In the genomic region with DNA sequence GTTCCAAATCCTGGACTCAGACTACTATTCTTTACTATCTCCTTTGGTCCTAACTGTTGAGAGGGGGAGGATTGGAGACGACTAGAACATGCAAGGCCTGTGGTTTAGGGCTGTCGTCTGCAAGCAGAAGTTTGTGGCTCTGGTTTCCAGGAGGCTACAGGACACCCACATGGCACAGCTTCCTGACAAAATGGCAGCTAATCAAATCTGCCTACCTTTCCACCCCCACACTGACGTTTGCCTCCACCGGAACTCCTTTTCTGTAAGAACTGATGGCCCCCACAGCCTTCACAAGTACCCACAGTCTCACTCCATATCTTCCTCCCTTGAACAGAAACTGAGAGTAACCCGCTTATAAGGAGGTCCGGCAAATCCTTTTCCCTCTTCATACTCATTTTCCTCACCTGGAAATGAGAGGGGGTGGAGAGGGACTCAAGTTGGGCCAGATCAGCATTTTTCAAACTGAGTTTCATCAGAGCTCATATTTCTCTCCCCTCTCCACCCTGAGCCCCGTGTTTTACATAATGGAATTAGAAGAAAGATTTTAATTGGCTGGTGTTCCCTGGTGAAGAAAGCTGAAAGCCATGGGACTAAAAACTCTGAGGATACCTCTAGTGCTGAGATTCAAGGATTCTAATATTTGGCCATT, we compare ENCODE assay signal across 10 cellular contexts. TPM values are rescaled to one million over a fixed set of nuclear protein-coding genes. Genes with fewer than 3 reads are reported as not detected.
DNase-seq lines count a peak whose midpoint lies in the region; ATAC-seq, FAIRE-seq and TF ChIP-seq lines count a peak whose summit lies in the region.
"Had no signal": no experiment of that assay in that cellular context is flagged by ENCODE, and none has a peak within 500 bp of the region (broad histone marks: within the 10 kb centered on the region; RNA-seq: fewer than 3 reads in every experiment).

No MANE protein-coding gene starts in this region.

- no peaks in the 10 kb centered on the region; a peak in 1 of 5 replicates for H3K27me3 ChIP-seq in HepG2 (ENCODE audit: control insufficient read depth in 1 of 2, insufficient read depth in 2 of 2, low read length in 2 of 2)
- H3K27me3 ChIP-seq in right lobe of liver: no peaks in the 10 kb centered on the region
- H3K27me3 ChIP-seq in upper lobe of right lung: no peaks in the 10 kb centered on the region
- H3K27me3 ChIP-seq in left ventricle myocardium inferior (ENCODE audit: low read depth): no peaks in the 10 kb centered on the region

- H3K4me1 Mint-ChIP-seq in activated T-cell treated with anti-CD3 and anti-CD28 coated beads, Interleukin-2, amount 50 U/mL, for 4 hours (ENCODE audit: low read depth): peaks cover 30% of the 10 kb centered on the region
- peaks cover 13 to 47% (median 33%) of the 10 kb centered on the region in 4 donors for H3K4me1 Mint-ChIP-seq in naive thymus-derived CD8-positive, alpha-beta T cell

- peaks cover 35% of the 10 kb centered on the region for H3K4me1 ChIP-seq in HepG2 (ENCODE audit: insufficient read depth, low read length)
- H3K4me1 ChIP-seq in right lobe of liver: peaks cover 0 to 28% (median 6%) of the 10 kb centered on the region in 4 donors
- H3K4me1 ChIP-seq in upper lobe of right lung: peaks cover 21% of the 10 kb centered on the region
- peaks cover 59% of the 10 kb centered on the region for H3K4me1 ChIP-seq in left ventricle myocardium inferior

- in situ Hi-C loops in HepG2 (cut with HindIII; ENCODE audit: extremely low pct_ligation_motif_present, low pct_unique_long_range_greater_than_20kb): no loop called here

- no peak overlapping the region for H3K27ac ChIP-seq in HepG2 (ENCODE audit: extremely low read length, insufficient read depth, low read length)
- no peak overlapping the region for H3K27ac ChIP-seq in right lobe of liver
- no peak overlapping the region for H3K27ac ChIP-seq in upper lobe of right lung
- H3K27ac ChIP-seq in left ventricle myocardium inferior (replicated peaks): no peak overlapping the region

- DNase-seq in HepG2 (ENCODE audit: low spot score) (no peak), right lobe of liver (no peak), upper lobe of right lung (no peak), left ventricle myocardium inferior (no peak), middle frontal gyrus (ENCODE audit: extremely low spot score, low spot score) (no peak)
- DNase-seq in activated T-cell treated with anti-CD3 and anti-CD28 coated beads, Interleukin-2, amount 50 U/mL, for 4 hours: peak; percentile 9
- peak in 7 of 10 donors; percentile 11 to 62 (median 46) for DNase-seq in naive thymus-derived CD8-positive, alpha-beta T cell

- peaks cover 11% of the 10 kb centered on the region for H3K36me3 Mint-ChIP-seq in activated T-cell treated with anti-CD3 and anti-CD28 coated beads, Interleukin-2, amount 50 U/mL, for 4 hours (ENCODE audit: insufficient read depth)
- H3K36me3 Mint-ChIP-seq in naive thymus-derived CD8-positive, alpha-beta T cell: peaks cover 0 to 20% (median 14%) of the 10 kb centered on the region in 3 donors

- intact Hi-C loops in HepG2 (cut with micrococcal nuclease; ENCODE audit: unreplicated experiment) (no loop called here), right lobe of liver (cut with DNase I) (no loop called here), upper lobe of right lung (cut with DNase I) (no loop called here), left ventricle myocardium inferior (cut with micrococcal nuclease) (no loop called here)

- ATAC-seq in HepG2 (no peak), right lobe of liver (no peak), upper lobe of right lung (peak; percentile 68), GM21825 (IDR thresholded peaks at IDR 0.05; ENCODE audit: unreplicated experiment) (no peak)
- no peak for ATAC-seq in activated T-cell treated with anti-CD3 and anti-CD28 coated beads, Interleukin-2, amount 50 U/mL, for 4 hours
- peak; percentile 35 to 80 for ATAC-seq in naive thymus-derived CD8-positive, alpha-beta T cell

- no peak overlapping the region for H3K9ac ChIP-seq in HepG2 (ENCODE audit: insufficient read depth, low read depth, low read length)

- H2AFZ ChIP-seq in HepG2 (ENCODE audit: low read length): no peak overlapping the region

- 88% methylated on average over 7 of the region's 7 CpGs for WGBS in HepG2 (ENCODE audit: low lambda C conversion rate)
- WGBS in right lobe of liver (ENCODE audit: insufficient coverage, low coverage, low lambda C conversion rate, missing lambda C conversion rate): 59% methylated on average over 3 of the region's 7 CpGs

- BruUV-seq in HepG2 (replicated peaks; lab: Mats Ljungman, UMichigan): no TSS peak

- no peaks in the 10 kb centered on the region for H3K9me3 Mint-ChIP-seq in activated T-cell treated with anti-CD3 and anti-CD28 coated beads, Interleukin-2, amount 50 U/mL, for 4 hours
- H3K9me3 Mint-ChIP-seq in naive thymus-derived CD8-positive, alpha-beta T cell: no peaks in the 10 kb centered on the region

- H3K9me3 ChIP-seq in HepG2 (ENCODE audit: low read length) (no peaks in the 10 kb centered on the region), right lobe of liver (no peaks in the 10 kb centered on the region), upper lobe of right lung (no peaks in the 10 kb centered on the region), left ventricle myocardium inferior (replicated peaks) (no peaks in the 10 kb centered on the region)

- TF ChIP-seq EP300 in HepG2 (IDR thresholded peaks at IDR 0.05; ENCODE audit: low read depth in 2 of 2, low read length in 2 of 2) (no peak), HepG2 (CRISPR knock-in tag; IDR thresholded peaks at IDR 0.05; ENCODE audit: borderline replicate concordance) (no peak)

- CTCF ChIA-PET in HepG2 (lab: Yijun Ruan, JAX; ENCODE audit: low intra/inter-chr PET ratio, low total read pairs): no interaction called here

- POLR2A ChIA-PET in HepG2 (lab: Yijun Ruan, JAX): no interaction called here
- POLR2A ChIA-PET in naive thymus-derived CD8-positive, alpha-beta T cell (lab: Charles Lee): no interaction called here

- H3K36me3 ChIP-seq in HepG2 (replicated peaks in 1 of 2; ENCODE audit: control insufficient read depth in 1 of 2, insufficient read depth in 2 of 2, low read length in 2 of 2) (peaks cover 0 to 7% of the 10 kb centered on the region in 2 experiments; a peak in 4 of 5 replicates), right lobe of liver (peaks cover 0 to 19% (median 6%) of the 10 kb centered on the region in 4 donors), upper lobe of right lung (peaks cover 29% of the 10 kb centered on the region), left ventricle myocardium inferior (peaks cover 20% of the 10 kb centered on the region)

- no peak overlapping the region for H3K4me3 Mint-ChIP-seq in activated T-cell treated with anti-CD3 and anti-CD28 coated beads, Interleukin-2, amount 50 U/mL, for 4 hours
- H3K4me3 Mint-ChIP-seq in naive thymus-derived CD8-positive, alpha-beta T cell: peak overlapping the region in 9 of 10 donors; percentile 20 to 76 (median 53)

- H3K79me2 ChIP-seq in HepG2 (ENCODE audit: insufficient read depth, low read length): no peaks in the 10 kb centered on the region

- TF ChIP-seq CTCF in HepG2 (CRISPR knock-in tag; IDR thresholded peaks at IDR 0.05) (no peak), right lobe of liver (IDR thresholded peaks at IDR 0.05) (no peak), upper lobe of right lung (IDR thresholded peaks at IDR 0.05) (no peak), left ventricle myocardium inferior (IDR thresholded peaks at IDR 0.05; ENCODE audit: borderline replicate concordance) (no peak)

- FAIRE-seq in HepG2 (lab: Jason Lieb, UNC): no peak
- FAIRE-seq: endothelial cell of umbilical vein had no signal

- no peaks in the 10 kb centered on the region for H3K27me3 Mint-ChIP-seq in activated T-cell treated with anti-CD3 and anti-CD28 coated beads, Interleukin-2, amount 50 U/mL, for 4 hours (ENCODE audit: low read depth)
- H3K27me3 Mint-ChIP-seq in naive thymus-derived CD8-positive, alpha-beta T cell: no peaks in the 10 kb centered on the region

- no peaks in the 10 kb centered on the region for H4K20me1 ChIP-seq in HepG2 (ENCODE audit: insufficient read depth, low read length)

- TF ChIP-seq POLR2A in HepG2 (IDR thresholded peaks at IDR 0.05; ENCODE audit: insufficient read depth in 1 of 2, low read depth in 2 of 2, low read length in 2 of 2) (no peak), right lobe of liver (IDR thresholded peaks at IDR 0.05) (no peak)

- no peak overlapping the region for H3K4me2 ChIP-seq in HepG2 (ENCODE audit: low read depth, low read length)

- H3K27ac Mint-ChIP-seq in naive thymus-derived CD8-positive, alpha-beta T cell: peak overlapping the region; percentile 22 to 94 (median 67)

- TF ChIP-seq RAD21 in HepG2 (CRISPR knock-in tag; IDR thresholded peaks at IDR 0.05): no peak

- H3K4me3 ChIP-seq in HepG2 (replicated peaks in 1 of 3; ENCODE audit: insufficient read depth in 1 of 3, low read depth in 2 of 3, low read length in 3 of 3): no peak overlapping the region
- no peak overlapping the region for H3K4me3 ChIP-seq in right lobe of liver
- no peak overlapping the region for H3K4me3 ChIP-seq in upper lobe of right lung
- H3K4me3 ChIP-seq in left ventricle myocardium inferior: no peak overlapping the region
- H3K4me3 ChIP-seq: lung had no signal

RNA-seq across cellular contexts. Expression of gene SLC31A2, which starts 5.2 kb away (rescaled TPM):
- total RNA-seq in HepG2 (2016; rRNA removed; fragmentation: Illumina TruSeq; extraction: Trizol) (6.0 and 9.3 TPM in 2 replicates), right lobe of liver (10 to 100 TPM; 11.5 to 43.4 (median 25.0) TPM), upper lobe of right lung (46.9 TPM), left ventricle myocardium inferior (10.7 TPM)
- 1.5 and 1.9 TPM in 2 replicates for total RNA-seq in HepG2 (2016; cell fraction: cytosol; rRNA removed; fragmentation: Illumina TruSeq; extraction: Trizol; ENCODE audit: low read depth)
- total RNA-seq in HepG2 (2016; cell fraction: insoluble cytoplasmic fraction; rRNA removed; fragmentation: Illumina TruSeq; extraction: Trizol): 7.4 and 9.7 TPM in 2 replicates
- total RNA-seq in HepG2 (2016; cell fraction: membrane; rRNA removed; fragmentation: Illumina TruSeq; extraction: Trizol): 3.7 and 5.5 TPM in 2 replicates
- 9.1 TPM in 2 replicates for total RNA-seq in HepG2 (2016; cell fraction: nucleus; rRNA removed; fragmentation: Illumina TruSeq; extraction: Trizol)
- 10.2 and 10.9 TPM in 2 replicates for polyA plus RNA-seq in HepG2 (2011; rRNA removed)
- polyA plus RNA-seq in HepG2 (2011; cell fraction: cytosol; rRNA removed): 10.4 and 13.6 TPM in 2 replicates
- 5.6 and 5.9 TPM in 2 replicates for polyA plus RNA-seq in HepG2 (2011; cell fraction: nucleus; rRNA removed)
- polyA plus RNA-seq in HepG2 (2012): 3.1 and 5.5 TPM in 2 replicates
- polyA plus RNA-seq in HepG2 (2016; cell fraction: cytosol; fragmentation: Illumina TruSeq; extraction: Trizol; ENCODE audit: low read depth): 1.0 and 1.6 TPM in 2 replicates
- 5.0 and 5.6 TPM in 2 replicates for polyA plus RNA-seq in HepG2 (2016; cell fraction: insoluble cytoplasmic fraction; fragmentation: Illumina TruSeq; extraction: Trizol; ENCODE audit: low read depth)
- 2.8 and 2.9 TPM in 2 replicates for polyA plus RNA-seq in HepG2 (2016; cell fraction: membrane; fragmentation: Illumina TruSeq; extraction: Trizol; ENCODE audit: low read depth)
- 10.8 and 11.0 TPM in 2 replicates for polyA plus RNA-seq in HepG2 (2016; cell fraction: nucleus; fragmentation: Illumina TruSeq; extraction: Trizol; ENCODE audit: insufficient read depth, low read depth)
- 10.3 and 20.0 TPM in 2 replicates for polyA minus RNA-seq in HepG2 (2011; rRNA and poly(A)+ RNA removed; ENCODE audit: low replicate concordance)
- 3.7 and 5.4 TPM in 2 replicates for polyA minus RNA-seq in HepG2 (2011; cell fraction: cytosol; rRNA and poly(A)+ RNA removed)
- 12.2 and 15.7 TPM in 2 replicates for polyA minus RNA-seq in HepG2 (2011; cell fraction: nucleus; rRNA and poly(A)+ RNA removed)
- 1 to 10 TPM; 3.2 to 3.5 (median 3.4) TPM for total RNA-seq in activated T-cell treated with anti-CD3 and anti-CD28 coated beads, Interleukin-2, amount 50 U/mL, for 4 hours
- 1 to 10 TPM; 3.9 to 4.8 TPM for total RNA-seq in naive thymus-derived CD8-positive, alpha-beta T cell
- polyA plus RNA-seq in naive thymus-derived CD8-positive, alpha-beta T cell: 1 to 10 TPM; 2.1 to 3.5 (median 3.0) TPM

Comparison
In these comparisons a context has a peak if more than half of its experiments do, and no peak if none do; other contexts are left out.
1. ATAC-seq: peak in naive thymus-derived CD8-positive, alpha-beta T cell (2 of 2) and upper lobe of right lung (single experiment); none in HepG2 (single experiment), right lobe of liver (0 of 4), activated T-cell treated with anti-CD3 and anti-CD28 coated beads, Interleukin-2, amount 50 U/mL, for 4 hours (0 of 2) and GM21825 (single experiment).
2. DNase-seq: peak in activated T-cell treated with anti-CD3 and anti-CD28 coated beads, Interleukin-2, amount 50 U/mL, for 4 hours (single experiment) and naive thymus-derived CD8-positive, alpha-beta T cell (7 of 10); none in HepG2 (single experiment), right lobe of liver (0 of 3), upper lobe of right lung (single experiment), left ventricle myocardium inferior (single experiment) and middle frontal gyrus (single experiment).